15 cellular contexts compared by ENCODE assay signal in the genomic region with DNA sequence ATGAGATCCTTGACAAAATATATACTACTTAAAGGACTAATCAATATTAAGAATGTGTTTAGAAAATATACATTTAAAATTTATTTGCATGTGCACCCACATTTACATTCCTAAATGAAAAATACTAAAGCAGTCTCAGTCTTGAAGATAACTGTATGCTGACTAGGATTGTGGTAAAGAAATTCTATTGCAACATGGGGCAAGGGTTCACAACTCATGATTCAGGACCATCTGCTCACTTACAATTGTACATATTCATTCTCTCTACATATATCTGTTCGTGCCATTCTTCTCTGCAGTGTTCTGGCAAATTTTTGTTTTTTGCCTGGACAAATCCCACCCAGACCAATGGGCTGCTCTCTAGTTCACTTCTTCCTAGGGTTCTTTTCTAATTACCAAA.
DNase-seq lines count a peak whose midpoint lies in the region; ATAC-seq, FAIRE-seq and TF ChIP-seq lines count a peak whose summit lies in the region.
"Had no signal": no experiment of that assay in that cellular context is flagged by ENCODE, and none has a peak within 500 bp of the region (broad histone marks: within the 10 kb centered on the region; RNA-seq: fewer than 3 reads in every experiment).

No MANE protein-coding gene starts in this region.

- H3K4me3 ChIP-seq in fibroblast of mammary gland (ENCODE audit: control insufficient read depth, low read depth, low read length), result no peak overlapping the region
- H3K4me3 ChIP-seq: BLaER1 treated with 17β-estradiol and CSF1 and Interleukin-3, amounts not matched to agents 10 nM and 100 nM; GM23248; HAP-1 had no signal

- DNase-seq in HCEC 1CT (peak; percentile 67), fibroblast of mammary gland (ENCODE audit: low read depth) (peak; percentile 50), iris pigment epithelial cell (ENCODE audit: low read depth) (peak; percentile 1), GM12891 (ENCODE audit: insufficient read length, low spot score) (no peak)
- no peak for DNase-seq in activated CD4-positive, alpha-beta memory T cell treated with anti-CD3 and anti-CD28 coated beads, Interleukin-2, amount 10 ng/mL, durations not matched to agents 7 days and 5 days
- DNase-seq: CD8-positive, alpha-beta T cell; COR-L47; DMS 273 treated with DMSO at 0.1 percent for 48 hours; GF-D8; GM23248 had no signal

- ATAC-seq in GM18861 (IDR thresholded peaks at IDR 0.05; ENCODE audit: unreplicated experiment), result no peak
- ATAC-seq: CD8-positive, alpha-beta T cell had no signal

- H3K27ac Mint-ChIP-seq in activated CD4-positive, alpha-beta memory T cell treated with anti-CD3 and anti-CD28 coated beads, Interleukin-2, amount 10 ng/mL, durations not matched to agents 7 days and 5 days, result no peak overlapping the region
- H3K27ac Mint-ChIP-seq: B cell; CD8-positive, alpha-beta T cell had no signal

- peaks cover 6% of the 10 kb centered on the region for H3K9me3 Mint-ChIP-seq in activated CD4-positive, alpha-beta memory T cell treated with anti-CD3 and anti-CD28 coated beads, Interleukin-2, amount 10 ng/mL, durations not matched to agents 7 days and 5 days

- no peaks in the 10 kb centered on the region for H3K36me3 Mint-ChIP-seq in activated CD4-positive, alpha-beta memory T cell treated with anti-CD3 and anti-CD28 coated beads, Interleukin-2, amount 10 ng/mL, durations not matched to agents 7 days and 5 days (ENCODE audit: low read depth)
- H3K36me3 Mint-ChIP-seq: CD8-positive, alpha-beta T cell had no signal

- no peaks in the 10 kb centered on the region for H3K27me3 Mint-ChIP-seq in activated CD4-positive, alpha-beta memory T cell treated with anti-CD3 and anti-CD28 coated beads, Interleukin-2, amount 10 ng/mL, durations not matched to agents 7 days and 5 days
- H3K27me3 Mint-ChIP-seq: B cell had no signal

- FAIRE-seq in GM12891 (lab: Jason Lieb, UNC), result no peak
- FAIRE-seq: GM19239 had no signal

- CTCF ChIA-PET in activated CD4-positive, alpha-beta memory T cell treated with anti-CD3 and anti-CD28 coated beads, Interleukin-2, amount 10 ng/mL, durations not matched to agents 7 days and 5 days (lab: Charles Lee), result no interaction called here

- no peaks in the 10 kb centered on the region for H3K4me1 Mint-ChIP-seq in activated CD4-positive, alpha-beta memory T cell treated with anti-CD3 and anti-CD28 coated beads, Interleukin-2, amount 10 ng/mL, durations not matched to agents 7 days and 5 days
- H3K4me1 Mint-ChIP-seq: B cell had no signal

- no peak for TF ChIP-seq POLR2A in GM12891 (IDR thresholded peaks at IDR 0.05; ENCODE audit: low read depth, low read length)

- POLR2A ChIA-PET in activated CD4-positive, alpha-beta memory T cell treated with anti-CD3 and anti-CD28 coated beads, Interleukin-2, amount 10 ng/mL, durations not matched to agents 7 days and 5 days (lab: Charles Lee), result no interaction called here

- no peak for TF ChIP-seq CTCF in fibroblast of mammary gland (conservative IDR thresholded peaks at IDR 0.05; ENCODE audit: control insufficient read depth, insufficient read depth, low read depth, low read length)

- no peak overlapping the region for H3K4me3 Mint-ChIP-seq in activated CD4-positive, alpha-beta memory T cell treated with anti-CD3 and anti-CD28 coated beads, Interleukin-2, amount 10 ng/mL, durations not matched to agents 7 days and 5 days
- H3K4me3 Mint-ChIP-seq: B cell; CD8-positive, alpha-beta T cell had no signal

TF ChIP-seq in GM12891, 5 proteins besides CTCF, POLR2A, EP300 and RAD21:
- TF ChIP-seq POU2F2 (IDR thresholded peaks at IDR 0.05; ENCODE audit: low read depth, low read length) (no peak), SPI1 (IDR thresholded peaks at IDR 0.05; ENCODE audit: low read depth, low read length) (no peak), PAX5 (IDR thresholded peaks at IDR 0.05; ENCODE audit: insufficient read depth, low read length, severe bottlenecking) (no peak), TAF1 (IDR thresholded peaks at IDR 0.05; ENCODE audit: low read depth, low read length) (no peak), POLR2AphosphoS5 (IDR thresholded peaks at IDR 0.05; ENCODE audit: low read depth, low read length) (no peak)

Comparison
In these comparisons a context has a peak if more than half of its experiments do, and no peak if none do; other contexts are left out.
1. DNase-seq: peak in HCEC 1CT (single experiment), fibroblast of mammary gland (single experiment) and iris pigment epithelial cell (single experiment); none in GM12891 (single experiment) and activated CD4-positive, alpha-beta memory T cell treated with anti-CD3 and anti-CD28 coated beads, Interleukin-2, amount 10 ng/mL, durations not matched to agents 7 days and 5 days (single experiment).